26 cellular contexts compared by ENCODE assay signal in genomic region chr12:114414031-114414865, GRCh38. TPM values are rescaled to one million over a fixed set of nuclear protein-coding genes. Genes with fewer than 3 reads are reported as not detected.
DNase-seq lines count a peak whose midpoint lies in the region; ATAC-seq, FAIRE-seq and TF ChIP-seq lines count a peak whose summit lies in the region.
"Had no signal": no experiment of that assay in that cellular context is flagged by ENCODE, and none has a peak within 500 bp of the region (broad histone marks: within the 10 kb centered on the region; RNA-seq: fewer than 3 reads in every experiment).

No MANE protein-coding gene starts in this region.

- DNase-seq in Right ventricle myocardium inferior (ENCODE audit: missing footprints) = peak; percentile 49
- no peak for DNase-seq in heart left ventricle
- no peak for DNase-seq in stimulated activated naive B cell treated with anti-CD40 and anti-IgM and Interleukin-4, amounts not matched to agents 10 μg/mL and 1 μg/mL and 100 μg/mL, for 72 hours
- no peak for DNase-seq in activated naive CD4-positive, alpha-beta T cell treated with anti-CD3 and anti-CD28 coated beads for 36 hours
- no peak for DNase-seq in NCI-H2081 treated with DMSO at 0.1 percent for 48 hours (lab: John Stamatoyannopoulos, UW)
- DNase-seq in D721Med (ENCODE audit: insufficient read length, low spot score) = no peak
- DNase-seq: activated CD4-positive, alpha-beta T cell treated with anti-CD3 and anti-CD28 coated beads, Interleukin-2, amount 50 U/mL, for 48 hours; activated T-cell treated with anti-CD3 and anti-CD28 coated beads, Interleukin-2, amount 50 U/mL, for 1 hour; colonic mucosa; naive thymus-derived CD8-positive, alpha-beta T cell; NCI-H1048; NCI-H2029 treated with DMSO at 0.1 percent for 48 hours; NCI-H510A treated with DMSO at 0.1 percent for 48 hours; SHP77 had no signal

- no peak overlapping the region for H3K9ac ChIP-seq in HUES64 (ENCODE audit: low read depth, low read length)

- H3K9me3 ChIP-seq in heart left ventricle (no peaks in the 10 kb centered on the region), HUES64 (ENCODE audit: insufficient read depth, low read depth, low read length) (no peaks in the 10 kb centered on the region), gastroesophageal sphincter (no peaks in the 10 kb centered on the region)
- H3K9me3 ChIP-seq: colonic mucosa, HAP-1, tibial nerve had no signal

- ATAC-seq in Right ventricle myocardium inferior (no peak), heart left ventricle (no peak), gastroesophageal sphincter (no peak)
- no peak for ATAC-seq in stimulated activated naive B cell treated with anti-CD40 and anti-IgM and Interleukin-4, amounts not matched to agents 10 μg/mL and 1 μg/mL and 100 μg/mL, for 72 hours (replicated peaks)
- ATAC-seq: naive thymus-derived CD8-positive, alpha-beta T cell; stimulated activated memory B cell treated with anti-CD40 and anti-IgM and Interleukin-4, amounts not matched to agents 10 μg/mL and 1 μg/mL and 100 μg/mL, for 72 hours had no signal

- no peak for TF ChIP-seq EP300 in gastroesophageal sphincter (IDR thresholded peaks at IDR 0.05)

- peaks cover 5 to 14% of the 10 kb centered on the region in 2 donors for H3K4me1 Mint-ChIP-seq in stimulated activated naive B cell treated with anti-CD40 and anti-IgM and Interleukin-4, amounts not matched to agents 10 μg/mL and 1 μg/mL and 100 μg/mL, for 72 hours
- H3K4me1 Mint-ChIP-seq in activated naive CD4-positive, alpha-beta T cell treated with anti-CD3 and anti-CD28 coated beads for 36 hours (ENCODE audit: low read depth) = peaks cover 5% of the 10 kb centered on the region

- peak overlapping the region; percentile 52 for H3K27ac Mint-ChIP-seq in stimulated activated naive B cell treated with anti-CD40 and anti-IgM and Interleukin-4, amounts not matched to agents 10 μg/mL and 1 μg/mL and 100 μg/mL, for 72 hours
- no peak overlapping the region for H3K27ac Mint-ChIP-seq in activated naive CD4-positive, alpha-beta T cell treated with anti-CD3 and anti-CD28 coated beads for 36 hours
- H3K27ac Mint-ChIP-seq: activated naive CD4-positive, alpha-beta T cell treated with anti-CD3 and anti-CD28 coated beads, Interleukin-2, amount 50 U/mL, for 24 hours; memory B cell; naive thymus-derived CD8-positive, alpha-beta T cell; stimulated activated memory B cell treated with anti-CD40 and anti-IgM and Interleukin-4, amounts not matched to agents 10 μg/mL and 1 μg/mL and 100 μg/mL, for 72 hours had no signal

- no peaks in the 10 kb centered on the region for H3K36me3 Mint-ChIP-seq in stimulated activated naive B cell treated with anti-CD40 and anti-IgM and Interleukin-4, amounts not matched to agents 10 μg/mL and 1 μg/mL and 100 μg/mL, for 72 hours
- H3K36me3 Mint-ChIP-seq in activated naive CD4-positive, alpha-beta T cell treated with anti-CD3 and anti-CD28 coated beads for 36 hours (ENCODE audit: low read depth) = no peaks in the 10 kb centered on the region
- H3K36me3 Mint-ChIP-seq: activated naive CD4-positive, alpha-beta T cell treated with anti-CD3 and anti-CD28 coated beads, Interleukin-2, amount 50 U/mL, for 24 hours; stimulated activated memory B cell treated with anti-CD40 and anti-IgM and Interleukin-4, amounts not matched to agents 10 μg/mL and 1 μg/mL and 100 μg/mL, for 72 hours had no signal

- H3K27me3 ChIP-seq in heart left ventricle (peaks cover 0 to 56% (median 0%) of the 10 kb centered on the region in 9 donors), HUES64 (ENCODE audit: insufficient read depth, low read length) (peaks cover 100% of the 10 kb centered on the region), gastroesophageal sphincter (peaks cover 18% of the 10 kb centered on the region)

- H3K4me3 ChIP-seq in heart left ventricle (no peak overlapping the region), HUES64 (ENCODE audit: low read length) (peak overlapping the region; percentile 23), gastroesophageal sphincter (peak overlapping the region in 1 of 2 donors; percentile 7)
- H3K4me3 ChIP-seq: colonic mucosa, HAP-1, tibial nerve had no signal

- 41 to 66% (median 54%) methylated on average over 31 to 48 of the region's 48 CpGs for WGBS in heart left ventricle, 4 donors
- WGBS in HUES64 = 2% methylated on average over 48 of the region's 48 CpGs
- WGBS in gastroesophageal sphincter (ENCODE audit: low coverage in 1 of 2), 2 donors = 58 to 61% methylated on average over 7 to 18 of the region's 48 CpGs

- peaks cover 71 to 85% of the 10 kb centered on the region in 2 donors for H3K27me3 Mint-ChIP-seq in stimulated activated naive B cell treated with anti-CD40 and anti-IgM and Interleukin-4, amounts not matched to agents 10 μg/mL and 1 μg/mL and 100 μg/mL, for 72 hours
- H3K27me3 Mint-ChIP-seq in activated naive CD4-positive, alpha-beta T cell treated with anti-CD3 and anti-CD28 coated beads for 36 hours (ENCODE audit: low read depth) = peaks cover 74% of the 10 kb centered on the region

- no peak for FAIRE-seq in D721Med (lab: Jason Lieb, UNC)
- FAIRE-seq: A204.1, endometrium had no signal

- CTCF ChIA-PET in activated naive CD4-positive, alpha-beta T cell treated with anti-CD3 and anti-CD28 coated beads for 36 hours (lab: Charles Lee) = no interaction called here

- peaks cover 2 to 4% of the 10 kb centered on the region in 2 donors for H3K9me3 Mint-ChIP-seq in stimulated activated naive B cell treated with anti-CD40 and anti-IgM and Interleukin-4, amounts not matched to agents 10 μg/mL and 1 μg/mL and 100 μg/mL, for 72 hours
- no peaks in the 10 kb centered on the region for H3K9me3 Mint-ChIP-seq in activated naive CD4-positive, alpha-beta T cell treated with anti-CD3 and anti-CD28 coated beads for 36 hours
- H3K9me3 Mint-ChIP-seq: activated naive CD4-positive, alpha-beta T cell treated with anti-CD3 and anti-CD28 coated beads, Interleukin-2, amount 50 U/mL, for 24 hours had no signal

- no peak for TF ChIP-seq CTCF in heart left ventricle (IDR thresholded peaks at IDR 0.05)
- TF ChIP-seq CTCF in gastroesophageal sphincter (IDR thresholded peaks at IDR 0.05) = no peak
- TF ChIP-seq CTCF in D721Med (IDR thresholded peaks at IDR 0.05; ENCODE audit: insufficient read depth, missing control alignments) = no peak

- H3K36me3 ChIP-seq in heart left ventricle (no peaks in the 10 kb centered on the region), HUES64 (ENCODE audit: insufficient read depth, low read length) (no peaks in the 10 kb centered on the region), gastroesophageal sphincter (no peaks in the 10 kb centered on the region)
- H3K36me3 ChIP-seq: colonic mucosa, HAP-1, tibial nerve had no signal

- no peak overlapping the region for H3K4me3 Mint-ChIP-seq in stimulated activated naive B cell treated with anti-CD40 and anti-IgM and Interleukin-4, amounts not matched to agents 10 μg/mL and 1 μg/mL and 100 μg/mL, for 72 hours
- H3K4me3 Mint-ChIP-seq in activated naive CD4-positive, alpha-beta T cell treated with anti-CD3 and anti-CD28 coated beads for 36 hours = no peak overlapping the region
- H3K4me3 Mint-ChIP-seq: activated naive CD4-positive, alpha-beta T cell treated with anti-CD3 and anti-CD28 coated beads, Interleukin-2, amount 50 U/mL, for 24 hours; memory B cell; naive thymus-derived CD8-positive, alpha-beta T cell; stimulated activated memory B cell treated with anti-CD40 and anti-IgM and Interleukin-4, amounts not matched to agents 10 μg/mL and 1 μg/mL and 100 μg/mL, for 72 hours had no signal

- TF ChIP-seq POLR2A in heart left ventricle (IDR thresholded peaks at IDR 0.05) = no peak
- no peak for TF ChIP-seq POLR2A in gastroesophageal sphincter (IDR thresholded peaks at IDR 0.05)

- no peak overlapping the region for H3K27ac ChIP-seq in heart left ventricle
- H3K27ac ChIP-seq in HUES64 (ENCODE audit: low read depth, low read length) = no peak overlapping the region
- H3K27ac ChIP-seq in gastroesophageal sphincter = peak overlapping the region in 3 of 4 donors; percentile 91 to 94 (median 93)
- H3K27ac ChIP-seq: colonic mucosa, tibial nerve had no signal

- H3K4me1 ChIP-seq in heart left ventricle (peaks cover 0 to 24% (median 7%) of the 10 kb centered on the region in 12 donors), HUES64 (ENCODE audit: insufficient read depth, low read length) (peaks cover 22% of the 10 kb centered on the region), gastroesophageal sphincter (peaks cover 0 to 54% (median 0%) of the 10 kb centered on the region in 3 donors)
- H3K4me1 ChIP-seq: colonic mucosa had no signal

- intact Hi-C loops in Right ventricle myocardium inferior (cut with DNase I) = no loop called here
- intact Hi-C loops in heart left ventricle (cut with DNase I) = loop anchor here in 1 of 10 donors (5.0 kb wide), 1 partner anchor 33 kb away; no protein-coding TSS in a partner anchor
- intact Hi-C loops in activated naive CD4-positive, alpha-beta T cell treated with anti-CD3 and anti-CD28 coated beads for 36 hours (cut with micrococcal nuclease) = no loop called here

RNA-seq across cellular contexts. Expression of gene TBX5, which starts 8.3 kb away (rescaled TPM):
- 55.8 TPM for total RNA-seq in Right ventricle myocardium inferior
- total RNA-seq in heart left ventricle = 10 to 100 TPM; 33.6 to 74.5 (median 44.9) TPM
- polyA plus RNA-seq in heart left ventricle = 10 to 100 TPM in 1 of 2 donors, 1 to 10 TPM in 1; 8.1 to 21.3 TPM
- polyA plus RNA-seq in HUES64 (2013, experiment 1 of 2) = 0.10 TPM
- polyA plus RNA-seq in HUES64 (2013, experiment 2 of 2) = not detected
- 10 to 100 TPM in 3 of 4 donors, 1 to 10 TPM in 1; 8.6 to 38.8 (median 28.0) TPM for total RNA-seq in gastroesophageal sphincter
- total RNA-seq in activated naive CD4-positive, alpha-beta T cell treated with anti-CD3 and anti-CD28 coated beads for 36 hours = not detected
- total RNA-seq: colonic mucosa; glomerular endothelial cell; naive thymus-derived CD8-positive, alpha-beta T cell; pulmonary artery endothelial cell; T-helper 1 cell treated with Interleukin-12 subunit alpha and Interleukin-12 subunit beta and Interleukin-4 antibody, amounts not matched to agents 30 ng/mL and 1 ng/mL, for 36 hours; tibial nerve had no signal
- polyA plus RNA-seq: naive thymus-derived CD8-positive, alpha-beta T cell had no signal

Comparison
In these comparisons a context has a peak if more than half of its experiments do, and no peak if none do; other contexts are left out.
1. H3K27ac ChIP-seq: peak in gastroesophageal sphincter (3 of 4); none in heart left ventricle (0 of 12) and HUES64 (single experiment).
2. RNA of gene TBX5, which starts 8.3 kb away (total RNA-seq): 55.8 TPM in Right ventricle myocardium inferior (single experiment), 33.6 to 74.5 TPM in heart left ventricle and 8.6 to 38.8 TPM in gastroesophageal sphincter; not detected in activated naive CD4-positive, alpha-beta T cell treated with anti-CD3 and anti-CD28 coated beads for 36 hours; every median in the first group is over 4 times any median in the second.